9 cellular contexts compared by ENCODE assay signal in genomic region chr2:230225486-230225885, GRCh38. TPM values are rescaled to one million over a fixed set of nuclear protein-coding genes. Genes with fewer than 3 reads are reported as not detected.
DNase-seq lines count a peak whose midpoint lies in the region; ATAC-seq and TF ChIP-seq lines count a peak whose summit lies in the region.
"Had no signal": no experiment of that assay in that cellular context is flagged by ENCODE, and none has a peak within 500 bp of the region (broad histone marks: within the 10 kb centered on the region; RNA-seq: fewer than 3 reads in every experiment).

TSS of gene SP140 (plus strand) at chr2:230225736. CDS start at chr2:230225845, 109 bp downstream.

- H3K27me3 Mint-ChIP-seq in IgD-negative memory B cell: no peaks in the 10 kb centered on the region
- no peaks in the 10 kb centered on the region for H3K27me3 Mint-ChIP-seq in activated T-helper 1 cell treated with anti-CD3 and anti-CD28 coated beads, Interleukin-12 subunit alpha, Interleukin-12 subunit beta, Interleukin-2, Interleukin-4 antibody, amounts not matched to agents 30 ng/mL and 10 ng/mL and 1 ng/mL, durations not matched to agents 14 hours and 24 hours and 36 hours (ENCODE audit: insufficient read depth)
- H3K27me3 Mint-ChIP-seq: brain had no signal

- peak within 1 kb of the TSS; percentile 84 to 99 (median 95) for H3K4me3 Mint-ChIP-seq in IgD-negative memory B cell
- H3K4me3 Mint-ChIP-seq in activated T-helper 1 cell treated with anti-CD3 and anti-CD28 coated beads, Interleukin-12 subunit alpha, Interleukin-12 subunit beta, Interleukin-2, Interleukin-4 antibody, amounts not matched to agents 30 ng/mL and 10 ng/mL and 1 ng/mL, durations not matched to agents 14 hours and 24 hours and 36 hours: peak within 1 kb of the TSS; percentile 91
- H3K4me3 Mint-ChIP-seq: brain had no signal

- H3K4me1 Mint-ChIP-seq in IgD-negative memory B cell: peaks cover 21 to 60% (median 59%) of the 10 kb centered on the region in 3 donors
- peaks cover 63% of the 10 kb centered on the region for H3K4me1 Mint-ChIP-seq in activated T-helper 1 cell treated with anti-CD3 and anti-CD28 coated beads, Interleukin-12 subunit alpha, Interleukin-12 subunit beta, Interleukin-2, Interleukin-4 antibody, amounts not matched to agents 30 ng/mL and 10 ng/mL and 1 ng/mL, durations not matched to agents 14 hours and 24 hours and 36 hours (ENCODE audit: low read depth)
- H3K4me1 Mint-ChIP-seq: brain had no signal

- ATAC-seq in GM19468 (IDR thresholded peaks at IDR 0.05; ENCODE audit: extremely low read depth, unreplicated experiment): peak; percentile 30

- H3K9me3 ChIP-seq in mononuclear cell (ENCODE audit: low read depth, low read length) (peaks cover 3% of the 10 kb centered on the region), stomach (peaks cover 0 to 6% (median 0%) of the 10 kb centered on the region in 4 donors)

- H3K4me3 ChIP-seq in mononuclear cell (ENCODE audit: low read length) (peak within 1 kb of the TSS; percentile 37), stomach (peak within 1 kb of the TSS in 2 of 4 donors; percentile 0 to 10)

- peak within 1 kb of the TSS; percentile 35 to 64 (median 58) for H3K27ac ChIP-seq in stomach

- H3K4me1 ChIP-seq in mononuclear cell (ENCODE audit: insufficient read depth, low read length): peaks cover 59% of the 10 kb centered on the region
- H3K4me1 ChIP-seq in stomach: peaks cover 2 to 5% (median 3%) of the 10 kb centered on the region in 4 donors

- TF ChIP-seq EP300 in stomach (IDR thresholded peaks at IDR 0.05): no peak

- H3K36me3 ChIP-seq in stomach: no peaks in the 10 kb centered on the region

- WGBS in stomach, 5 donors: 64 to 76% (median 72%) methylated on average over 8 of the region's 8 CpGs

- DNase-seq in Ammon's horn (ENCODE audit: low spot score): peak; percentile 70
- DNase-seq in activated T-helper 1 cell treated with anti-CD3 and anti-CD28 coated beads, Interleukin-12 subunit alpha, Interleukin-12 subunit beta, Interleukin-2, Interleukin-4 antibody, amounts not matched to agents 30 ng/mL and 10 ng/mL and 1 ng/mL, durations not matched to agents 14 hours and 24 hours and 36 hours (ENCODE audit: low spot score): peak; percentile 80
- DNase-seq in stomach: peak; percentile 48
- DNase-seq in NCI-H1930 (lab: John Stamatoyannopoulos, UW): no peak
- DNase-seq in NCI-H446 treated with DMSO at 0.1 percent for 48 hours (lab: John Stamatoyannopoulos, UW): no peak

- intact Hi-C loops in activated T-helper 1 cell treated with anti-CD3 and anti-CD28 coated beads, Interleukin-12 subunit alpha, Interleukin-12 subunit beta, Interleukin-2, Interleukin-4 antibody, amounts not matched to agents 30 ng/mL and 10 ng/mL and 1 ng/mL, durations not matched to agents 14 hours and 24 hours and 36 hours (cut with micrococcal nuclease): loop anchor here (1.0 to 10.0 kb wide), 11 partner anchors 9 to 569 kb away; partner anchors contain the start of genes FBXO36, SLC16A14, SP100 and TRIP12
- intact Hi-C loops in stomach (cut with DNase I; ENCODE audit: low total_unique reads): no loop called here

- TF ChIP-seq CTCF in stomach (IDR thresholded peaks at IDR 0.05): no peak

- H3K27me3 ChIP-seq in mononuclear cell (ENCODE audit: insufficient read depth, low read length): no peaks in the 10 kb centered on the region
- H3K27me3 ChIP-seq in stomach: no peaks in the 10 kb centered on the region

- H3K36me3 Mint-ChIP-seq in IgD-negative memory B cell: peaks cover 12% of the 10 kb centered on the region
- peaks cover 21% of the 10 kb centered on the region for H3K36me3 Mint-ChIP-seq in activated T-helper 1 cell treated with anti-CD3 and anti-CD28 coated beads, Interleukin-12 subunit alpha, Interleukin-12 subunit beta, Interleukin-2, Interleukin-4 antibody, amounts not matched to agents 30 ng/mL and 10 ng/mL and 1 ng/mL, durations not matched to agents 14 hours and 24 hours and 36 hours (ENCODE audit: low read depth)
- H3K36me3 Mint-ChIP-seq: brain had no signal

- TF ChIP-seq POLR2A in stomach (IDR thresholded peaks at IDR 0.05): no peak

- H3K9me3 Mint-ChIP-seq in IgD-negative memory B cell: peaks cover 0 to 7% (median 2%) of the 10 kb centered on the region in 3 donors
- H3K9me3 Mint-ChIP-seq in activated T-helper 1 cell treated with anti-CD3 and anti-CD28 coated beads, Interleukin-12 subunit alpha, Interleukin-12 subunit beta, Interleukin-2, Interleukin-4 antibody, amounts not matched to agents 30 ng/mL and 10 ng/mL and 1 ng/mL, durations not matched to agents 14 hours and 24 hours and 36 hours: peaks cover 8% of the 10 kb centered on the region

- H3K27ac Mint-ChIP-seq in IgD-negative memory B cell: peak within 1 kb of the TSS; percentile 81 to 97 (median 97)
- H3K27ac Mint-ChIP-seq in activated T-helper 1 cell treated with anti-CD3 and anti-CD28 coated beads, Interleukin-12 subunit alpha, Interleukin-12 subunit beta, Interleukin-2, Interleukin-4 antibody, amounts not matched to agents 30 ng/mL and 10 ng/mL and 1 ng/mL, durations not matched to agents 14 hours and 24 hours and 36 hours: peak within 1 kb of the TSS; percentile 98
- H3K27ac Mint-ChIP-seq: brain had no signal

RNA-seq across cellular contexts. Expression of gene SP140, which starts in this region (rescaled TPM):
- polyA plus RNA-seq in IgD-negative memory B cell (130 TPM), stomach (1 to 10 TPM; 1.1 to 2.2 (median 1.5) TPM)
- 235 and 243 TPM in 2 replicates for total RNA-seq in activated T-helper 1 cell treated with anti-CD3 and anti-CD28 coated beads, Interleukin-12 subunit alpha, Interleukin-12 subunit beta, Interleukin-2, Interleukin-4 antibody, amounts not matched to agents 30 ng/mL and 10 ng/mL and 1 ng/mL, durations not matched to agents 14 hours and 24 hours and 36 hours
- total RNA-seq in mononuclear cell (96.6 TPM), stomach (1 to 10 TPM in 4 of 5 donors, not detected in 1; 1.7 to 6.4 (median 4.1) TPM)

Comparison
In these comparisons a context has a peak if more than half of its experiments do, and no peak if none do; other contexts are left out.
1. RNA of gene SP140 (total RNA-seq): 235 to 243 TPM in activated T-helper 1 cell treated with anti-CD3 and anti-CD28 coated beads, Interleukin-12 subunit alpha, Interleukin-12 subunit beta, Interleukin-2, Interleukin-4 antibody, amounts not matched to agents 30 ng/mL and 10 ng/mL and 1 ng/mL, durations not matched to agents 14 hours and 24 hours and 36 hours and 96.6 TPM in mononuclear cell (single experiment); 1.7 to 6.4 TPM in stomach; every median in the first group is over 10 times any median in the second.
2. RNA of gene SP140 (polyA plus RNA-seq): 130 TPM in IgD-negative memory B cell (single experiment); 1.1 to 2.2 TPM in stomach; every median in the first group is over 10 times any median in the second.
3. DNase-seq: peak in Ammon's horn (single experiment), activated T-helper 1 cell treated with anti-CD3 and anti-CD28 coated beads, Interleukin-12 subunit alpha, Interleukin-12 subunit beta, Interleukin-2, Interleukin-4 antibody, amounts not matched to agents 30 ng/mL and 10 ng/mL and 1 ng/mL, durations not matched to agents 14 hours and 24 hours and 36 hours (single experiment) and stomach (single experiment); none in NCI-H1930 (0 of 2) and NCI-H446 treated with DMSO at 0.1 percent for 48 hours (single experiment).